8 cellular contexts compared by ENCODE assay signal in genomic region chr7:148535227-148535626, GRCh38. TPM values are rescaled to one million over a fixed set of nuclear protein-coding genes. Genes with fewer than 3 reads are reported as not detected.
DNase-seq lines count a peak whose midpoint lies in the region; ATAC-seq and TF ChIP-seq lines count a peak whose summit lies in the region.

No MANE protein-coding gene starts in this region.

- DNase-seq in WERI-Rb-1: peak; percentile 51
- no peak for DNase-seq in memory B cell (ENCODE audit: low spot score in 2 of 2)
- no peak for DNase-seq in GOT3 (lab: John Stamatoyannopoulos, UW)
- DNase-seq in inferior parietal cortex (ENCODE audit: extremely low spot score): no peak
- DNase-seq in left ventricle myocardium inferior: no peak

- H3K4me1 ChIP-seq in left ventricle myocardium inferior: no peaks in the 10 kb centered on the region

- H3K27me3 ChIP-seq in WERI-Rb-1 (ENCODE audit: insufficient read depth, low read depth, severe bottlenecking) (no peaks in the 10 kb centered on the region), left ventricle myocardium inferior (ENCODE audit: low read depth) (no peaks in the 10 kb centered on the region)

- H3K4me3 Mint-ChIP-seq in memory B cell: peak overlapping the region; percentile 51

- no peaks in the 10 kb centered on the region for H3K36me3 ChIP-seq in WERI-Rb-1
- H3K36me3 ChIP-seq in left ventricle myocardium inferior: no peaks in the 10 kb centered on the region

- H3K27ac ChIP-seq in WERI-Rb-1 (no peak overlapping the region), left ventricle myocardium inferior (replicated peaks) (no peak overlapping the region)

- peak; percentile 45 for TF ChIP-seq CTCF in WERI-Rb-1 (IDR thresholded peaks at IDR 0.05; ENCODE audit: low read depth, low read length)
- TF ChIP-seq CTCF in left ventricle myocardium inferior (IDR thresholded peaks at IDR 0.05; ENCODE audit: borderline replicate concordance): no peak

- H3K4me1 Mint-ChIP-seq in memory B cell: peaks cover 3% of the 10 kb centered on the region

- intact Hi-C loops in left ventricle myocardium inferior (cut with micrococcal nuclease): no loop called here

- ATAC-seq in GM19324 (IDR thresholded peaks at IDR 0.05; ENCODE audit: low FRiP score, unreplicated experiment) (peak; percentile 56), HG03442 (IDR thresholded peaks at IDR 0.05; ENCODE audit: unreplicated experiment) (peak; percentile 83), memory B cell (ENCODE audit: low read depth) (peak; percentile 62), GM19455 (IDR thresholded peaks at IDR 0.05; ENCODE audit: unreplicated experiment) (no peak)

- no peaks in the 10 kb centered on the region for H3K9me3 ChIP-seq in WERI-Rb-1 (ENCODE audit: severe bottlenecking)
- H3K9me3 ChIP-seq in left ventricle myocardium inferior (replicated peaks): no peaks in the 10 kb centered on the region

- H3K27me3 Mint-ChIP-seq in memory B cell: peaks cover 3% of the 10 kb centered on the region

- H3K36me3 Mint-ChIP-seq in memory B cell: no peaks in the 10 kb centered on the region

- no peak overlapping the region for H3K27ac Mint-ChIP-seq in memory B cell

- H3K4me3 ChIP-seq in WERI-Rb-1 (ENCODE audit: low read depth, low read length) (peak overlapping the region; percentile 36), left ventricle myocardium inferior (no peak overlapping the region)

- H3K9me3 Mint-ChIP-seq in memory B cell: no peaks in the 10 kb centered on the region

RNA-seq across cellular contexts. Expression of gene C7orf33, which starts 55.3 kb away (rescaled TPM):
- not detected for total RNA-seq in left ventricle myocardium inferior
